Comparison of ENCODE assay signal across 11 cellular contexts in genomic region chr16:81265658-81266451, GRCh38. TPM values are rescaled to one million over a fixed set of nuclear protein-coding genes. Genes with fewer than 3 reads are reported as not detected.
A peak's percentile ranks its signal among the peaks of the same experiment; 100 is the strongest.
DNase-seq lines count a peak whose midpoint lies in the region; ATAC-seq and TF ChIP-seq lines count a peak whose summit lies in the region.
"Had no signal": no experiment of that assay in that cellular context is flagged by ENCODE, and none has a peak within 500 bp of the region (broad histone marks: within the 10 kb centered on the region; RNA-seq: fewer than 3 reads in every experiment).

No MANE protein-coding gene starts in this region.

- no peaks in the 10 kb centered on the region for H3K9me3 Mint-ChIP-seq in activated CD4-positive, alpha-beta memory T cell treated with anti-CD3 and anti-CD28 coated beads for 36 hours
- H3K9me3 Mint-ChIP-seq in CD8-positive, alpha-beta memory T cell: no peaks in the 10 kb centered on the region

- CTCF ChIA-PET in activated CD4-positive, alpha-beta memory T cell treated with anti-CD3 and anti-CD28 coated beads for 36 hours (lab: Charles Lee): no interaction called here
- CTCF ChIA-PET in CD8-positive, alpha-beta memory T cell (lab: Charles Lee): no interaction called here

- peak; percentile 54 for DNase-seq in BE2C
- DNase-seq in amniotic epithelial cell (ENCODE audit: low read depth): peak; percentile 81
- peak; percentile 84 to 91 (median 86) for DNase-seq in heart left ventricle
- DNase-seq in omental fat pad (ENCODE audit: low spot score): no peak
- DNase-seq in activated CD4-positive, alpha-beta memory T cell treated with anti-CD3 and anti-CD28 coated beads for 36 hours: no peak
- no peak for DNase-seq in CD8-positive, alpha-beta memory T cell
- no peak for DNase-seq in NCI-H2196 treated with DMSO at 0.1 percent for 48 hours (lab: John Stamatoyannopoulos, UW; ENCODE audit: unreplicated experiment)
- no peak for DNase-seq in activated T-cell treated with anti-CD3 and anti-CD28 coated beads, Interleukin-2, amount 50 U/mL, for 48 hours
- DNase-seq: nephron progenitor cell had no signal

- no peak overlapping the region for H3K4me3 Mint-ChIP-seq in activated CD4-positive, alpha-beta memory T cell treated with anti-CD3 and anti-CD28 coated beads for 36 hours
- H3K4me3 Mint-ChIP-seq in CD8-positive, alpha-beta memory T cell: no peak overlapping the region
- H3K4me3 Mint-ChIP-seq: activated CD8-positive, alpha-beta T cell treated with anti-CD3 and anti-CD28 coated beads, Interleukin-2, amount 10 ng/mL, durations not matched to agents 7 days and 5 days had no signal

- ATAC-seq in heart left ventricle: peak; percentile 92 to 98 (median 97)
- peak; percentile 56 for ATAC-seq in omental fat pad (ENCODE audit: low FRiP score)
- ATAC-seq: SK-N-SH treated with all-trans-retinoic acid at 6 μM for 48 hours had no signal

- intact Hi-C loops in heart left ventricle (cut with DNase I): loop anchor here in 5 of 10 donors (1.0 to 10.0 kb wide), 5 partner anchors 28 to 59 kb away; partner anchors contain the start of genes GAN (in 5 of the 5) and BCO1 (in 1 of the 5)
- intact Hi-C loops in activated CD4-positive, alpha-beta memory T cell treated with anti-CD3 and anti-CD28 coated beads for 36 hours (cut with micrococcal nuclease): loop anchor here (5.0 kb wide), 1 partner anchor 46 kb away; the partner anchor contains the start of gene GAN

- peak overlapping the region in 7 of 12 donors; percentile 29 to 67 (median 56) for H3K27ac ChIP-seq in heart left ventricle
- no peak overlapping the region for H3K27ac ChIP-seq in CD8-positive, alpha-beta memory T cell (ENCODE audit: low read depth, low read length)

- H3K36me3 ChIP-seq in BE2C (no peaks in the 10 kb centered on the region), heart left ventricle (no peaks in the 10 kb centered on the region)
- H3K36me3 ChIP-seq in CD8-positive, alpha-beta memory T cell (ENCODE audit: insufficient read depth, low read length): no peaks in the 10 kb centered on the region

- no peaks in the 10 kb centered on the region for H3K4me1 Mint-ChIP-seq in activated CD4-positive, alpha-beta memory T cell treated with anti-CD3 and anti-CD28 coated beads for 36 hours (ENCODE audit: low read depth)
- H3K4me1 Mint-ChIP-seq in CD8-positive, alpha-beta memory T cell: peaks cover 0 to 6% (median 0%) of the 10 kb centered on the region in 3 donors

- H3K9me3 ChIP-seq in BE2C: no peaks in the 10 kb centered on the region; the same call in 1 of the 2 replicates
- H3K9me3 ChIP-seq in heart left ventricle: no peaks in the 10 kb centered on the region
- H3K9me3 ChIP-seq in CD8-positive, alpha-beta memory T cell (ENCODE audit: low read length): no peaks in the 10 kb centered on the region

- no peaks in the 10 kb centered on the region for H3K36me3 Mint-ChIP-seq in activated CD4-positive, alpha-beta memory T cell treated with anti-CD3 and anti-CD28 coated beads for 36 hours
- H3K36me3 Mint-ChIP-seq in CD8-positive, alpha-beta memory T cell: no peaks in the 10 kb centered on the region

- H3K27ac Mint-ChIP-seq in activated CD4-positive, alpha-beta memory T cell treated with anti-CD3 and anti-CD28 coated beads for 36 hours: no peak overlapping the region
- H3K27ac Mint-ChIP-seq in CD8-positive, alpha-beta memory T cell: no peak overlapping the region
- H3K27ac Mint-ChIP-seq: activated CD8-positive, alpha-beta T cell treated with anti-CD3 and anti-CD28 coated beads, Interleukin-2, amount 10 ng/mL, durations not matched to agents 7 days and 5 days; nephron progenitor cell had no signal

- H3K27me3 Mint-ChIP-seq in activated CD4-positive, alpha-beta memory T cell treated with anti-CD3 and anti-CD28 coated beads for 36 hours: peaks cover 10% of the 10 kb centered on the region
- H3K27me3 Mint-ChIP-seq in CD8-positive, alpha-beta memory T cell: peaks cover 7 to 12% of the 10 kb centered on the region in 2 donors

- H3K4me1 ChIP-seq in BE2C: peaks cover 5% of the 10 kb centered on the region; the same call in 1 of the 2 replicates
- peaks cover 0 to 25% (median 8%) of the 10 kb centered on the region in 12 donors for H3K4me1 ChIP-seq in heart left ventricle
- H3K4me1 ChIP-seq in CD8-positive, alpha-beta memory T cell (ENCODE audit: insufficient read depth, low read length): no peaks in the 10 kb centered on the region

- no peak for TF ChIP-seq CTCF in BE2C (IDR thresholded peaks at IDR 0.05; ENCODE audit: low read depth, low read length)
- TF ChIP-seq CTCF in heart left ventricle (IDR thresholded peaks at IDR 0.05): no peak
- TF ChIP-seq CTCF in omental fat pad (IDR thresholded peaks at IDR 0.05): no peak

- WGBS in heart left ventricle, 4 donors: 46 to 54% (median 51%) methylated on average over 5 of the region's 5 CpGs

- H3K27me3 ChIP-seq in BE2C (no peaks in the 10 kb centered on the region), heart left ventricle (no peaks in the 10 kb centered on the region)
- H3K27me3 ChIP-seq in CD8-positive, alpha-beta memory T cell (ENCODE audit: insufficient read depth, low read length, poor library complexity, severe bottlenecking): no peaks in the 10 kb centered on the region

- H3K4me3 ChIP-seq in BE2C (ENCODE audit: low read depth, low read length): no peak overlapping the region
- H3K4me3 ChIP-seq in heart left ventricle: no peak overlapping the region
- no peak overlapping the region for H3K4me3 ChIP-seq in CD8-positive, alpha-beta memory T cell (ENCODE audit: low read length)

- no peak for TF ChIP-seq POLR2A in heart left ventricle (IDR thresholded peaks at IDR 0.05)

- POLR2A ChIA-PET in activated CD4-positive, alpha-beta memory T cell treated with anti-CD3 and anti-CD28 coated beads for 36 hours (lab: Charles Lee): no interaction called here
- POLR2A ChIA-PET in CD8-positive, alpha-beta memory T cell (lab: Charles Lee): no interaction called here

RNA-seq across cellular contexts. Expression of gene BCO1, which starts 27.4 kb away (rescaled TPM):
- not detected for polyA plus RNA-seq in BE2C (2012; ENCODE audit: insufficient read depth, insufficient read length, low read depth)
- total RNA-seq in heart left ventricle (under 1 TPM in 2 of 9 donors, not detected in 7; 0.70 to 0.75 TPM), omental fat pad (under 1 TPM in 2 of 4 donors, not detected in 2; 0.28 to 0.36 TPM)
- polyA plus RNA-seq in heart left ventricle: not detected
- not detected for total RNA-seq in activated CD4-positive, alpha-beta memory T cell treated with anti-CD3 and anti-CD28 coated beads for 36 hours
- not detected for total RNA-seq in CD8-positive, alpha-beta memory T cell
- polyA plus RNA-seq in CD8-positive, alpha-beta memory T cell: not detected
- total RNA-seq: activated CD8-positive, alpha-beta T cell treated with anti-CD3 and anti-CD28 coated beads, Interleukin-2, amount 10 ng/mL, durations not matched to agents 7 days and 5 days had no signal

RNA-seq across cellular contexts. Expression of gene GAN, which starts 48.9 kb away (rescaled TPM):
- 1.8 TPM for polyA plus RNA-seq in BE2C (2012; ENCODE audit: insufficient read depth, insufficient read length, low read depth)
- total RNA-seq in heart left ventricle (10 to 100 TPM in 7 of 9 donors, 1 to 10 TPM in 2; 8.7 to 17.7 (median 13.1) TPM), omental fat pad (10 to 100 TPM in 3 of 4 donors, 1 to 10 TPM in 1; 9.6 to 13.9 (median 10.9) TPM)
- 1 to 10 TPM; 1.6 to 2.2 TPM for polyA plus RNA-seq in heart left ventricle
- 10 to 100 TPM; 13.6 to 14.5 TPM for total RNA-seq in activated CD4-positive, alpha-beta memory T cell treated with anti-CD3 and anti-CD28 coated beads for 36 hours
- total RNA-seq in CD8-positive, alpha-beta memory T cell: 10 to 100 TPM; 11.0 to 12.0 TPM
- polyA plus RNA-seq in CD8-positive, alpha-beta memory T cell: 2.4 TPM

Comparison
In these comparisons a context has a peak if more than half of its experiments do, and no peak if none do; other contexts are left out.
1. DNase-seq: peak in BE2C (single experiment), amniotic epithelial cell (single experiment) and heart left ventricle (5 of 5); none in omental fat pad (single experiment), activated CD4-positive, alpha-beta memory T cell treated with anti-CD3 and anti-CD28 coated beads for 36 hours (single experiment), CD8-positive, alpha-beta memory T cell (0 of 5), NCI-H2196 treated with DMSO at 0.1 percent for 48 hours (single experiment) and activated T-cell treated with anti-CD3 and anti-CD28 coated beads, Interleukin-2, amount 50 U/mL, for 48 hours (0 of 2).